22 cellular contexts compared by ENCODE assay signal in genomic region chr5:43290726-43291125, GRCh38. TPM values are rescaled to one million over a fixed set of nuclear protein-coding genes. Genes with fewer than 3 reads are reported as not detected.
DNase-seq lines count a peak whose midpoint lies in the region; TF ChIP-seq lines count a peak whose summit lies in the region.
"Had no signal": no experiment of that assay in that cellular context is flagged by ENCODE, and none has a peak within 500 bp of the region (broad histone marks: within the 10 kb centered on the region; RNA-seq: fewer than 3 reads in every experiment).

No MANE protein-coding gene starts in this region.

- no peaks in the 10 kb centered on the region for H3K27me3 ChIP-seq in esophagus muscularis mucosa
- H3K27me3 ChIP-seq: BE2C had no signal

- DNase-seq in Calu3 = no peak
- no peak for DNase-seq in T-helper 2 cell treated with Interferon-gamma antibody and Interleukin-4, amounts not matched to agents 5 μg/mL and 100 μg/mL, for 36 hours (ENCODE audit: low spot score)
- DNase-seq in astrocyte of the hippocampus (ENCODE audit: low read depth, low spot score) = peak; percentile 77
- no peak for DNase-seq in progenitor cell of endocrine pancreas (ENCODE audit: low spot score, unreplicated experiment)
- no peak for DNase-seq in NCI-H1694 treated with DMSO at 0.1 percent for 48 hours (lab: John Stamatoyannopoulos, UW)
- no peak for DNase-seq in activated CD4-positive, alpha-beta T cell treated with anti-CD3 and anti-CD28 coated beads for 48 hours
- DNase-seq in esophagus muscularis mucosa (ENCODE audit: extremely low spot score) = no peak
- DNase-seq: 8988T; ACHN; BE2C; CD8-positive, alpha-beta memory T cell; DND-41; GM23248; H7; KBM-7; NCI-H1105 treated with DMSO at 0.1 percent for 48 hours; NCI-H2029 treated with DMSO at 0.1 percent for 48 hours; NCI-H446 treated with DMSO at 0.1 percent for 48 hours; NCI-H526; SHP77 had no signal

- TF ChIP-seq EP300 in esophagus muscularis mucosa (IDR thresholded peaks at IDR 0.05) = no peak

- H3K4me3 Mint-ChIP-seq in Calu3 (ENCODE audit: low read depth, unreplicated experiment) (no peak overlapping the region), progenitor cell of endocrine pancreas (ENCODE audit: low read depth) (no peak overlapping the region)
- no peak overlapping the region for H3K4me3 Mint-ChIP-seq in T-helper 2 cell treated with Interferon-gamma antibody and Interleukin-4, amounts not matched to agents 5 μg/mL and 100 μg/mL, for 36 hours
- H3K4me3 Mint-ChIP-seq: CD14-positive monocyte; CD8-positive, alpha-beta memory T cell had no signal

- TF ChIP-seq CTCF in Calu3 (IDR thresholded peaks at IDR 0.05; ENCODE audit: unreplicated experiment) (no peak), progenitor cell of endocrine pancreas (IDR thresholded peaks at IDR 0.05; ENCODE audit: unreplicated experiment) (no peak), esophagus muscularis mucosa (IDR thresholded peaks at IDR 0.05) (no peak)

- intact Hi-C loops in Calu3 (cut with micrococcal nuclease; ENCODE audit: unreplicated experiment) = loop anchor here (5.0 kb wide), 1 partner anchor 192 kb away; the partner anchor contains the start of gene TMEM267
- intact Hi-C loops in esophagus muscularis mucosa (cut with DNase I) = no loop called here

- H3K27ac ChIP-seq in esophagus muscularis mucosa (replicated peaks in 1 of 4) = no peak overlapping the region
- H3K27ac ChIP-seq: GM23248, RWPE1 had no signal

- H3K9me3 ChIP-seq in esophagus muscularis mucosa = no peaks in the 10 kb centered on the region
- H3K9me3 ChIP-seq: BE2C had no signal

- no TSS peak for BruUV-seq in Calu3 (replicated peaks; lab: Mats Ljungman, UMichigan)

- H3K36me3 Mint-ChIP-seq in Calu3 (ENCODE audit: insufficient read depth, unreplicated experiment) (peaks cover 96% of the 10 kb centered on the region), progenitor cell of endocrine pancreas (ENCODE audit: insufficient read depth) (peaks cover 24% of the 10 kb centered on the region)
- H3K36me3 Mint-ChIP-seq in T-helper 2 cell treated with Interferon-gamma antibody and Interleukin-4, amounts not matched to agents 5 μg/mL and 100 μg/mL, for 36 hours (ENCODE audit: low read depth) = peaks cover 65% of the 10 kb centered on the region

- no peaks in the 10 kb centered on the region for H3K27me3 Mint-ChIP-seq in Calu3 (ENCODE audit: unreplicated experiment)
- H3K27me3 Mint-ChIP-seq in T-helper 2 cell treated with Interferon-gamma antibody and Interleukin-4, amounts not matched to agents 5 μg/mL and 100 μg/mL, for 36 hours (ENCODE audit: low read depth) = no peaks in the 10 kb centered on the region
- H3K27me3 Mint-ChIP-seq in progenitor cell of endocrine pancreas = no peaks in the 10 kb centered on the region
- H3K27me3 Mint-ChIP-seq: CD8-positive, alpha-beta memory T cell had no signal

- H3K4me3 ChIP-seq in esophagus muscularis mucosa = no peak overlapping the region
- H3K4me3 ChIP-seq: GM23248 had no signal

- H3K4me1 ChIP-seq in esophagus muscularis mucosa = peaks cover 0 to 7% (median 0%) of the 10 kb centered on the region in 4 donors
- H3K4me1 ChIP-seq: BE2C had no signal

- 83% methylated on average over 2 of the region's 2 CpGs for WGBS in esophagus muscularis mucosa

- H3K9me3 Mint-ChIP-seq in Calu3 (ENCODE audit: low read depth, unreplicated experiment) (no peaks in the 10 kb centered on the region), progenitor cell of endocrine pancreas (ENCODE audit: low read depth) (no peaks in the 10 kb centered on the region)
- H3K9me3 Mint-ChIP-seq in T-helper 2 cell treated with Interferon-gamma antibody and Interleukin-4, amounts not matched to agents 5 μg/mL and 100 μg/mL, for 36 hours = no peaks in the 10 kb centered on the region
- H3K9me3 Mint-ChIP-seq: CD14-positive monocyte; CD8-positive, alpha-beta memory T cell had no signal

- H3K36me3 ChIP-seq in esophagus muscularis mucosa = peaks cover 27 to 79% (median 60%) of the 10 kb centered on the region in 4 donors

- CTCF ChIA-PET in Calu3 (lab: Charles Lee) = interaction anchor here (0.6 kb wide), 1 partner anchor 65 kb away, joined by 3 read pairs; no protein-coding TSS in a partner anchor

- TF ChIP-seq POLR2A in esophagus muscularis mucosa (IDR thresholded peaks at IDR 0.05; ENCODE audit: low read depth) = no peak

- peak overlapping the region; percentile 6 for H3K27ac Mint-ChIP-seq in Calu3 (ENCODE audit: unreplicated experiment)
- H3K27ac Mint-ChIP-seq in T-helper 2 cell treated with Interferon-gamma antibody and Interleukin-4, amounts not matched to agents 5 μg/mL and 100 μg/mL, for 36 hours = peak overlapping the region; percentile 76
- peak overlapping the region; percentile 29 for H3K27ac Mint-ChIP-seq in progenitor cell of endocrine pancreas
- H3K27ac Mint-ChIP-seq: CD14-positive monocyte had no signal

- H3K4me1 Mint-ChIP-seq in Calu3 (ENCODE audit: low read depth, unreplicated experiment) (peaks cover 28% of the 10 kb centered on the region), progenitor cell of endocrine pancreas (ENCODE audit: low read depth) (no peaks in the 10 kb centered on the region)
- peaks cover 20% of the 10 kb centered on the region for H3K4me1 Mint-ChIP-seq in T-helper 2 cell treated with Interferon-gamma antibody and Interleukin-4, amounts not matched to agents 5 μg/mL and 100 μg/mL, for 36 hours (ENCODE audit: low read depth)
- H3K4me1 Mint-ChIP-seq: CD14-positive monocyte had no signal

RNA-seq across cellular contexts. Expression of gene HMGCS1, which starts 22.5 kb away (rescaled TPM):
- total RNA-seq in Calu3 (2022) (249 and 263 TPM in 2 replicates), progenitor cell of endocrine pancreas (170 and 196 TPM in 2 replicates), esophagus muscularis mucosa (10 to 100 TPM; 11.1 to 19.9 (median 12.7) TPM)

Comparison
In these comparisons a context has a peak if more than half of its experiments do, and no peak if none do; other contexts are left out.
1. H3K27ac Mint-ChIP-seq: peak in every context shown above with its lines; median percentile 76 in T-helper 2 cell treated with Interferon-gamma antibody and Interleukin-4, amounts not matched to agents 5 μg/mL and 100 μg/mL, for 36 hours; 29 in progenitor cell of endocrine pancreas; 6 in Calu3.